In genomic region chr22:50498322-50498861, GRCh38 we compare ENCODE assay signal across 9 cellular contexts. TPM values are rescaled to one million over a fixed set of nuclear protein-coding genes. Genes with fewer than 3 reads are reported as not detected.
DNase-seq lines count a peak whose midpoint lies in the region; ATAC-seq lines count a peak whose summit lies in the region.
"Had no signal": no experiment of that assay in that cellular context is flagged by ENCODE, and none has a peak within 500 bp of the region (broad histone marks: within the 10 kb centered on the region; RNA-seq: fewer than 3 reads in every experiment).

No MANE protein-coding gene starts in this region.

- ATAC-seq in activated CD4-positive, CD25-positive, alpha-beta regulatory T cell treated with anti-CD3 and anti-CD28 coated beads, Interleukin-2, amount 50 U/mL, for 24 hours, result peak; percentile 84 to 90
- no peak for ATAC-seq in HG02884 (IDR thresholded peaks at IDR 0.05; ENCODE audit: unreplicated experiment)

- DNase-seq in SIG-M5 treated with dmso at 0.1 percent for 504 hours (lab: John Stamatoyannopoulos, UW; ENCODE audit: unreplicated experiment) (peak; percentile 64), SIG-M5 (lab: John Stamatoyannopoulos, UW) (no peak), NCI-H2227 treated with DMSO at 0.1 percent for 48 hours (lab: John Stamatoyannopoulos, UW) (peak; percentile 68), cerebellum (ENCODE audit: low spot score) (peak; percentile 73), kidney tubule cell (ENCODE audit: low spot score) (peak; percentile 77)
- peak; percentile 59 to 61 for DNase-seq in stimulated activated CD4-positive, alpha-beta T cell treated with anti-CD3 and anti-CD28 coated beads, Interleukin-4, amount 100 ng/mL, for 48 hours (ENCODE audit: low read depth in 2 of 2)

RNA-seq across cellular contexts. Expression of gene LMF2, which starts 9.1 kb away (rescaled TPM):
- 12.7 TPM for total RNA-seq in cerebellum

RNA-seq across cellular contexts. Expression of gene NCAPH2, which starts 9.6 kb away (rescaled TPM):
- 33.8 TPM for total RNA-seq in cerebellum

RNA-seq across cellular contexts. Expression of gene MIOX, which starts 11.7 kb away (rescaled TPM):
- not detected for total RNA-seq in cerebellum
- total RNA-seq: pulmonary artery endothelial cell had no signal

RNA-seq across cellular contexts. Expression of gene ADM2, which starts 17.0 kb away (rescaled TPM):
- 0.09 TPM for total RNA-seq in cerebellum

RNA-seq across cellular contexts. Expression of gene SBF1, which starts 23.6 kb away (rescaled TPM):
- 71.0 TPM for total RNA-seq in cerebellum
